8 cellular contexts compared by ENCODE assay signal in the genomic region with DNA sequence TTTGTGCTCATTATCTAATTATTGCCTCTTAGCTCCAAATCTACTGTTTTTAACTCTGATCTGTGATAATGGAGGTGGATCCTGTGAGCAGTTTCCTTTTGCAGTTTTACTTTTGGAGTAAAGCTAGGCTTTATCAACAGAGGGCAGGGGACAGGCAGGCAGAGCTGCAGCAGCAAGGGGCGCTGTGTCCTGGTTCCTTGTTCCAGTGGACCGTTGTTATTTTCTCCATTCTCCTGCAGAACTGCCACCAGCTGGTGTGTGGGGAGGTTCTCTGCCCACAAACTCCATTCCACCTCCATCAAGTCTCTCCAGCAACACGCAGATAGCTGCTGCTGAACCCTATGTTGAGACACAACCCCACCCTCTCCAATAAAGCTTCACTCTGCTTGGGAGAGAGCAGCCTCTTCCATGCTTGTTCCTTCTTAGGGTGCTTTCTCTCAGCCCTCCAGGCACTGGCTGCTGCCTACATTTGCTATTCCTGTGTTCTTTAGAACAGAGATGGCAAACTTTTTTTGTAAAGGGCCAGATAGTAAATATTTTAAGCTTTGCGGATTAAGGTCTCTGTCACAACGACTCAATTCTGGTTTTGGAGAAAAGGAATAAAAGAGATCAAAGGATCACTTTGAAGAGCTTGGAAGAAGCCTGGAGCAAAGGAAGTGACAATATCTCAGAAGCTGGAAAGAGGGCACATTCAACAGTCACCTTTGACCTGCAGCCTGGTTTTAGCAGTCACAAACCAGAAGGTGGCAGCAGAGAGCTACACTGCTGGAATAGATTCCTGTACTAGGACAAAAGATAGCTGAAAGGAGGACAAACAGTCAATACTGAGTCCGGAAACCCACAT.
A peak's percentile ranks its signal among the peaks of the same experiment; 100 is the strongest.
DNase-seq lines count a peak whose midpoint lies in the region; ATAC-seq and TF ChIP-seq lines count a peak whose summit lies in the region.

No MANE protein-coding gene starts in this region.

- POLR2A ChIA-PET in BJ (lab: Charles Lee): no interaction called here

- H3K9me3 ChIP-seq in right lobe of liver: no peaks in the 10 kb centered on the region

- peak; percentile 87 for TF ChIP-seq CTCF in BJ (IDR thresholded peaks at IDR 0.05; ENCODE audit: insufficient read depth, low read depth, low read length)
- peak; percentile 96 for TF ChIP-seq CTCF in chondrocyte (IDR thresholded peaks at IDR 0.05)
- peak; percentile 85 to 97 (median 91) for TF ChIP-seq CTCF in right lobe of liver (IDR thresholded peaks at IDR 0.05)

- no peak for TF ChIP-seq POLR2A in right lobe of liver (IDR thresholded peaks at IDR 0.05)

- no peak overlapping the region for H3K27ac ChIP-seq in right lobe of liver

- H3K27me3 Mint-ChIP-seq in chondrocyte (ENCODE audit: low read depth): no peaks in the 10 kb centered on the region

- intact Hi-C loops in right lobe of liver (cut with DNase I): no loop called here

- CTCF ChIA-PET in BJ (lab: Yijun Ruan, JAX): interaction anchor here (0.6 to 1.8 kb wide), 13 partner anchors 8 to 677 kb away, joined by 3 to 15 read pairs (median 3); no protein-coding TSS in a partner anchor

- no peaks in the 10 kb centered on the region for H3K9me3 Mint-ChIP-seq in chondrocyte (ENCODE audit: low read depth)

- H3K27ac Mint-ChIP-seq in chondrocyte (ENCODE audit: unreplicated experiment): no peak overlapping the region

- no peaks in the 10 kb centered on the region for H3K4me1 Mint-ChIP-seq in chondrocyte (ENCODE audit: low read depth)

- WGBS in right lobe of liver (ENCODE audit: insufficient coverage, low coverage, low lambda C conversion rate, missing lambda C conversion rate): 55% methylated on average over 6 of the region's 6 CpGs

- H3K4me3 ChIP-seq in BJ (ENCODE audit: low read depth, low read length): no peak overlapping the region
- no peak overlapping the region for H3K4me3 ChIP-seq in right lobe of liver

- H3K36me3 Mint-ChIP-seq in chondrocyte (ENCODE audit: low read depth): no peaks in the 10 kb centered on the region

- H3K36me3 ChIP-seq in BJ (ENCODE audit: control insufficient read depth, insufficient read depth, low read length) (no peaks in the 10 kb centered on the region), right lobe of liver (no peaks in the 10 kb centered on the region)

- H3K27me3 ChIP-seq in BJ (ENCODE audit: control insufficient read depth, insufficient read depth, low read length): no peaks in the 10 kb centered on the region
- H3K27me3 ChIP-seq in right lobe of liver: no peaks in the 10 kb centered on the region

- H3K4me1 ChIP-seq in right lobe of liver: no peaks in the 10 kb centered on the region

- ATAC-seq in GM18517 (IDR thresholded peaks at IDR 0.05; ENCODE audit: unreplicated experiment) (peak; percentile 95), HG02970 (IDR thresholded peaks at IDR 0.05; ENCODE audit: low FRiP score, unreplicated experiment) (peak; percentile 90), right lobe of liver (peak; percentile 99 to 100 (median 99))

- H3K4me3 Mint-ChIP-seq in chondrocyte (ENCODE audit: unreplicated experiment): no peak overlapping the region

- DNase-seq in BJ (ENCODE audit: low read depth): peak; percentile 1
- DNase-seq in NCI-H1436 (lab: John Stamatoyannopoulos, UW): peak; percentile 81
- peak in 3 of 5 donors; percentile 2 to 34 (median 21) for DNase-seq in T-helper 1 cell
- no peak for DNase-seq in chondrocyte (ENCODE audit: low spot score)
- peak; percentile 52 to 76 (median 58) for DNase-seq in right lobe of liver
- peak; percentile 17 to 45 (median 39) for DNase-seq in stimulated activated CD4-positive, alpha-beta T cell treated with anti-CD3 and anti-CD28 coated beads, TNF-alpha, amount 100 ng/mL, for 48 hours (ENCODE audit: low read depth in 3 of 3)
